8 cellular contexts compared by ENCODE assay signal in the genomic region with DNA sequence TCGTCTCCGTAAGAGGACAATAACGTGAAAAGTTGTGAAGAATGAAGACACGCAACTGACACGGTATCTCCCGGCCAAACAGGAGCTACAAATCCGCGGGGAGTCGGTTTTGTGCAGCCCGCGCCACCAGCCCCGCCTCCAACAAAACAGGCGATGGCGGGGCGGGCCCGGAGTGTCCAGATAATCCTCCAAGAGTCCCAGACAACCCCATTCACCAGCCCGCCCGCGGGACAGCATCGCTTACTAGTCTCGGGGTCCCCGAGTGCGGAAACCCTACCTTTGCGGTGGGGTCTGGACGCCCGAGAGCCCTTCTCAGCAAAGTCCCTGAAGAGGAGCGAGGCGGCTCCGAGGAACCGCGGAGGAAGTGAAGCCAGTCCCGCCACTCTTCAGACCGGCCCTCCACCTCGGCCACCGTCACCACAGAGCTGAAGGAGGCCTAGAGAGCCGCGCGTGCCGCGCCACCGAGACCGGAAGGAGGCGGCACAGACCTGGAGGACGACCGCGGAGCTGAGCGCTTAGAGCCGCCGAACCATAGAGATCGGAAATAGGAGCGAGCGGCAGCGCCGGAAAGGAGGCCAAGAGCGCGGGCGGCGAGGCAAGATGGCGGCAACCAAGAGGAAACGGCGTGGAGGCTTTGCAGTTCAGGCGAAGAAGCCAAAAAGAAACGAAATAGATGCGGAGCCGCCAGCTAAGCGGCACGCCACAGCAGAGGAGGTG.
DNase-seq lines count a peak whose midpoint lies in the region; ATAC-seq and TF ChIP-seq lines count a peak whose summit lies in the region.

A gene with protein sequence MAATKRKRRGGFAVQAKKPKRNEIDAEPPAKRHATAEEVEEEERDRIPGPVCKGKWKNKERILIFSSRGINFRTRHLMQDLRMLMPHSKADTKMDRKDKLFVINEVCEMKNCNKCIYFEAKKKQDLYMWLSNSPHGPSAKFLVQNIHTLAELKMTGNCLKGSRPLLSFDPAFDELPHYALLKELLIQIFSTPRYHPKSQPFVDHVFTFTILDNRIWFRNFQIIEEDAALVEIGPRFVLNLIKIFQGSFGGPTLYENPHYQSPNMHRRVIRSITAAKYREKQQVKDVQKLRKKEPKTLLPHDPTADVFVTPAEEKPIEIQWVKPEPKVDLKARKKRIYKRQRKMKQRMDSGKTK (plus strand): TSS at position 573 of the 717 bp plus-strand sequence. CDS start 28 bp downstream, at position 601.
A gene with protein sequence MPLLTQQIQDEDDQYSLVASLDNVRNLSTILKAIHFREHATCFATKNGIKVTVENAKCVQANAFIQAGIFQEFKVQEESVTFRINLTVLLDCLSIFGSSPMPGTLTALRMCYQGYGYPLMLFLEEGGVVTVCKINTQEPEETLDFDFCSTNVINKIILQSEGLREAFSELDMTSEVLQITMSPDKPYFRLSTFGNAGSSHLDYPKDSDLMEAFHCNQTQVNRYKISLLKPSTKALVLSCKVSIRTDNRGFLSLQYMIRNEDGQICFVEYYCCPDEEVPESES (minus strand): TSS at position 366 of the 717 bp plus-strand sequence. CDS start 612 bp downstream, outside the sequence.

- no peak within 1 kb of the TSS for H3K4me3 Mint-ChIP-seq in central memory CD8-positive, alpha-beta T cell

- no peak within 1 kb of the TSS for H3K27ac Mint-ChIP-seq in central memory CD8-positive, alpha-beta T cell (ENCODE audit: low read depth)

- peak; percentile 87 for TF ChIP-seq POLR2A in GM19099 (IDR thresholded peaks at IDR 0.05; ENCODE audit: extremely low read depth, insufficient read length, low read depth)

- peaks cover 39% of the 10 kb centered on the region for H3K4me1 Mint-ChIP-seq in central memory CD8-positive, alpha-beta T cell

- H3K9me3 Mint-ChIP-seq in central memory CD8-positive, alpha-beta T cell = no peaks in the 10 kb centered on the region

- ATAC-seq in HG03378 (IDR thresholded peaks at IDR 0.05; ENCODE audit: unreplicated experiment) = peak; percentile 96
- ATAC-seq in central memory CD8-positive, alpha-beta T cell (replicated peaks; ENCODE audit: extremely low read depth, poor library complexity, severe bottlenecking) = peak; percentile 98

- H3K27me3 Mint-ChIP-seq in central memory CD8-positive, alpha-beta T cell = no peaks in the 10 kb centered on the region

- DNase-seq in AML-193 (lab: John Stamatoyannopoulos, UW) (peak; percentile 88 to 95), NCI-H446 treated with DMSO at 0.1 percent for 48 hours (lab: John Stamatoyannopoulos, UW) (peak; percentile 99), iris pigment epithelial cell (ENCODE audit: low read depth) (peak; percentile 98)
- peak; percentile 86 for DNase-seq in activated CD4-positive, CD25-positive, alpha-beta regulatory T cell treated with anti-CD3 and anti-CD28 coated beads, Interleukin-2, amount 50 U/mL, for 16 hours (ENCODE audit: low read depth, low spot score)
- peak; percentile 88 for DNase-seq in central memory CD8-positive, alpha-beta T cell (ENCODE audit: low spot score in 2 of 2)
- DNase-seq in stimulated activated CD4-positive, alpha-beta T cell treated with anti-CD3 and anti-CD28 coated beads, Interleukin-12 subunit alpha, Interleukin-12 subunit beta, amount 100 ng/mL, for 4 hours = peak; percentile 91

- H3K36me3 Mint-ChIP-seq in central memory CD8-positive, alpha-beta T cell (ENCODE audit: insufficient read depth) = peaks cover 20% of the 10 kb centered on the region

Comparison
In these comparisons a context has a peak if more than half of its experiments do, and no peak if none do; other contexts are left out.
1. Peak in every context shown above with its lines: DNase-seq and ATAC-seq.